In genomic region chr20:2663887-2664719, GRCh38 we compare ENCODE assay signal across 1 cellular context.
TF ChIP-seq lines count a peak whose summit lies in the region.

Gene IDH3B, minus strand, starts transcription at chr20:2664216. Its CDS starts 28 bp downstream, at chr20:2664188.

TF ChIP-seq in HepG2, 621 proteins besides CTCF, POLR2A, EP300 and RAD21 (continued from another document and continues in another):
- TF ChIP-seq USF2 (IDR thresholded peaks at IDR 0.05; ENCODE audit: low read depth, low read length) (no peak), USF2 (CRISPR knock-in tag; IDR thresholded peaks at IDR 0.05; ENCODE audit: borderline replicate concordance) (no peak), ZNF235 (CRISPR knock-in tag; IDR thresholded peaks at IDR 0.05; ENCODE audit: borderline replicate concordance) (no peak; the same call in 1 of the 2 replicates), KAT7 (CRISPR knock-in tag; IDR thresholded peaks at IDR 0.05; ENCODE audit: borderline replicate concordance) (peak; percentile 98; the same call in 1 of the 2 replicates), PTBP1 (IDR thresholded peaks at IDR 0.05; ENCODE audit: low read depth, low read length, poor library complexity, severe bottlenecking) (peak; percentile 93), FOSL2 (CRISPR knock-in tag; IDR thresholded peaks at IDR 0.05) (peak; percentile 70; the same call in 1 of the 2 replicates), SUZ12 (IDR thresholded peaks at IDR 0.05; ENCODE audit: low read depth, low read length) (no peak), ZSCAN30 (CRISPR knock-in tag; IDR thresholded peaks at IDR 0.05) (peak; percentile 33; the same call in 1 of the 2 replicates), CCAR2 (optimal IDR thresholded peaks at IDR 0.05; ENCODE audit: low read depth, low read length) (peak; percentile 44), ZNF414 (CRISPR knock-in tag; IDR thresholded peaks at IDR 0.05) (peak; percentile 23; the same call in 1 of the 2 replicates), TRIM22 (IDR thresholded peaks at IDR 0.05) (no peak), NR2F2 (IDR thresholded peaks at IDR 0.05; ENCODE audit: borderline replicate concordance, low read depth) (peak; percentile 9; the same call in 1 of the 2 replicates), REPIN1 (CRISPR knock-in tag; IDR thresholded peaks at IDR 0.05; ENCODE audit: borderline replicate concordance, low read depth) (peak; percentile 96), SMARCC2 (IDR thresholded peaks at IDR 0.05) (no peak), GATAD1 (CRISPR knock-in tag; IDR thresholded peaks at IDR 0.05) (peak; percentile 100), JUND (CRISPR knock-in tag; IDR thresholded peaks at IDR 0.05) (peak; percentile 69; the same call in 1 of the 2 replicates), GTF3A (CRISPR knock-in tag; conservative IDR thresholded peaks at IDR 0.05) (peak; percentile 75; the same call in 1 of the 2 replicates), ZNF549 (CRISPR knock-in tag; IDR thresholded peaks at IDR 0.05) (no peak), ZBTB38 (CRISPR knock-in tag; IDR thresholded peaks at IDR 0.05) (peak; percentile 98), AGO2 (optimal IDR thresholded peaks at IDR 0.05; ENCODE audit: low read depth, low read length) (peak; percentile 61), TEAD2 (CRISPR knock-in tag; IDR thresholded peaks at IDR 0.05) (0 out of 2 replicates have a peak, but pooled peaks have one; percentile 34), TBL1XR1 (IDR thresholded peaks at IDR 0.05; ENCODE audit: borderline replicate concordance, low read length, partially characterized antibody) (peak; percentile 85), ZFP36L1 (CRISPR knock-in tag; IDR thresholded peaks at IDR 0.05) (peak; percentile 69; the same call in 1 of the 2 replicates), U2AF2 (IDR thresholded peaks at IDR 0.05; ENCODE audit: low read depth, low read length) (no peak), NCOA1 (CRISPR knock-in tag; IDR thresholded peaks at IDR 0.05) (no peak), ZNF333 (CRISPR knock-in tag; IDR thresholded peaks at IDR 0.05; ENCODE audit: borderline replicate concordance) (no peak), IKZF1 (IDR thresholded peaks at IDR 0.05) (no peak), ZNF543 (CRISPR knock-in tag; IDR thresholded peaks at IDR 0.05) (no peak; the same call in 1 of the 2 replicates), HNRNPL (IDR thresholded peaks at IDR 0.05; ENCODE audit: low read depth, low read length) (0 out of 2 replicates have a peak, but pooled peaks have one; percentile 38), PHF20 (CRISPR knock-in tag; IDR thresholded peaks at IDR 0.05) (peak; percentile 100), PBX2 (CRISPR knock-in tag; IDR thresholded peaks at IDR 0.05) (0 out of 2 replicates have a peak, but pooled peaks have one; percentile 29), GMEB2 (CRISPR knock-in tag; IDR thresholded peaks at IDR 0.05; ENCODE audit: low read depth) (peak; percentile 63; the same call in 1 of the 2 replicates), GFI1 (CRISPR knock-in tag; IDR thresholded peaks at IDR 0.05; ENCODE audit: borderline replicate concordance) (peak; percentile 69)
- TF ChIP-seq, protein P1, sequence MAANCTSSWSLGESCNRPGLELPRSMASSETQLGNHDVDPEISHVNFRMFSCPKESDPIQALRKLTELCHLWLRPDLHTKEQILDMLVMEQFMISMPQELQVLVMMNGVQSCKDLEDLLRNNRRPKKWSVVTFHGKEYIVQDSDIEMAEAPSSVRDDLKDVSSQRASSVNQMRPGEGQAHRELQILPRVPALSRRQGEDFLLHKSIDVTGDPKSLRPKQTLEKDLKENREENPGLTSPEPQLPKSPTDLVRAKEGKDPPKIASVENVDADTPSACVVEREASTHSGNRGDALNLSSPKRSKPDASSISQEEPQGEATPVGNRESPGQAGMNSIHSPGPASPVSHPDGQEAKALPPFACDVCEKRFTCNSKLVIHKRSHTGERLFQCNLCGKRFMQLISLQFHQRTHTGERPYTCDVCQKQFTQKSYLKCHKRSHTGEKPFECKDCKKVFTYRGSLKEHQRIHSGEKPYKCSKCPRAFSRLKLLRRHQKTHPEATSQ (CRISPR knock-in tag; IDR thresholded peaks at IDR 0.05; ENCODE audit: borderline replicate concordance): peak; percentile 82; the same call in 1 of the 2 replicates
- TF ChIP-seq, protein P2, sequence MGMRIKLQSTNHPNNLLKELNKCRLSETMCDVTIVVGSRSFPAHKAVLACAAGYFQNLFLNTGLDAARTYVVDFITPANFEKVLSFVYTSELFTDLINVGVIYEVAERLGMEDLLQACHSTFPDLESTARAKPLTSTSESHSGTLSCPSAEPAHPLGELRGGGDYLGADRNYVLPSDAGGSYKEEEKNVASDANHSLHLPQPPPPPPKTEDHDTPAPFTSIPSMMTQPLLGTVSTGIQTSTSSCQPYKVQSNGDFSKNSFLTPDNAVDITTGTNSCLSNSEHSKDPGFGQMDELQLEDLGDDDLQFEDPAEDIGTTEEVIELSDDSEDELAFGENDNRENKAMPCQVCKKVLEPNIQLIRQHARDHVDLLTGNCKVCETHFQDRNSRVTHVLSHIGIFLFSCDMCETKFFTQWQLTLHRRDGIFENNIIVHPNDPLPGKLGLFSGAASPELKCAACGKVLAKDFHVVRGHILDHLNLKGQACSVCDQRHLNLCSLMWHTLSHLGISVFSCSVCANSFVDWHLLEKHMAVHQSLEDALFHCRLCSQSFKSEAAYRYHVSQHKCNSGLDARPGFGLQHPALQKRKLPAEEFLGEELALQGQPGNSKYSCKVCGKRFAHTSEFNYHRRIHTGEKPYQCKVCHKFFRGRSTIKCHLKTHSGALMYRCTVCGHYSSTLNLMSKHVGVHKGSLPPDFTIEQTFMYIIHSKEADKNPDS (CRISPR knock-in tag; IDR thresholded peaks at IDR 0.05): no peak
- TF ChIP-seq, protein P3, sequence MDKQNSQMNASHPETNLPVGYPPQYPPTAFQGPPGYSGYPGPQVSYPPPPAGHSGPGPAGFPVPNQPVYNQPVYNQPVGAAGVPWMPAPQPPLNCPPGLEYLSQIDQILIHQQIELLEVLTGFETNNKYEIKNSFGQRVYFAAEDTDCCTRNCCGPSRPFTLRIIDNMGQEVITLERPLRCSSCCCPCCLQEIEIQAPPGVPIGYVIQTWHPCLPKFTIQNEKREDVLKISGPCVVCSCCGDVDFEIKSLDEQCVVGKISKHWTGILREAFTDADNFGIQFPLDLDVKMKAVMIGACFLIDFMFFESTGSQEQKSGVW (CRISPR knock-in tag; IDR thresholded peaks at IDR 0.05; ENCODE audit: borderline replicate concordance): no peak
- TF ChIP-seq, protein P4, sequence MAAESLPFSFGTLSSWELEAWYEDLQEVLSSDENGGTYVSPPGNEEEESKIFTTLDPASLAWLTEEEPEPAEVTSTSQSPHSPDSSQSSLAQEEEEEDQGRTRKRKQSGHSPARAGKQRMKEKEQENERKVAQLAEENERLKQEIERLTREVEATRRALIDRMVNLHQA (CRISPR knock-in tag; IDR thresholded peaks at IDR 0.05): 0 out of 2 replicates have a peak, but pooled peaks have one; percentile 81
- TF ChIP-seq, protein P5, sequence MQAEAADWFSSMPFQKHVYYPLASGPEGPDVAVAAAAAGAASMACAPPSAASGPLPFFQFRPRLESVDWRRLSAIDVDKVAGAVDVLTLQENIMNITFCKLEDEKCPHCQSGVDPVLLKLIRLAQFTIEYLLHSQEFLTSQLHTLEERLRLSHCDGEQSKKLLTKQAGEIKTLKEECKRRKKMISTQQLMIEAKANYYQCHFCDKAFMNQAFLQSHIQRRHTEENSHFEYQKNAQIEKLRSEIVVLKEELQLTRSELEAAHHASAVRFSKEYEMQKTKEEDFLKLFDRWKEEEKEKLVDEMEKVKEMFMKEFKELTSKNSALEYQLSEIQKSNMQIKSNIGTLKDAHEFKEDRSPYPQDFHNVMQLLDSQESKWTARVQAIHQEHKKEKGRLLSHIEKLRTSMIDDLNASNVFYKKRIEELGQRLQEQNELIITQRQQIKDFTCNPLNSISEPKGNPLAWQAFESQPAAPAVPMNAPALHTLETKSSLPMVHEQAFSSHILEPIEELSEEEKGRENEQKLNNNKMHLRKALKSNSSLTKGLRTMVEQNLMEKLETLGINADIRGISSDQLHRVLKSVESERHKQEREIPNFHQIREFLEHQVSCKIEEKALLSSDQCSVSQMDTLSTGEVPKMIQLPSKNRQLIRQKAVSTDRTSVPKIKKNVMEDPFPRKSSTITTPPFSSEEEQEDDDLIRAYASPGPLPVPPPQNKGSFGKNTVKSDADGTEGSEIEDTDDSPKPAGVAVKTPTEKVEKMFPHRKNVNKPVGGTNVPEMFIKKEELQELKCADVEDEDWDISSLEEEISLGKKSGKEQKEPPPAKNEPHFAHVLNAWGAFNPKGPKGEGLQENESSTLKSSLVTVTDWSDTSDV (CRISPR knock-in tag; IDR thresholded peaks at IDR 0.05): peak; percentile 85; the same call in 1 of the 2 replicates
- TF ChIP-seq, protein P6, sequence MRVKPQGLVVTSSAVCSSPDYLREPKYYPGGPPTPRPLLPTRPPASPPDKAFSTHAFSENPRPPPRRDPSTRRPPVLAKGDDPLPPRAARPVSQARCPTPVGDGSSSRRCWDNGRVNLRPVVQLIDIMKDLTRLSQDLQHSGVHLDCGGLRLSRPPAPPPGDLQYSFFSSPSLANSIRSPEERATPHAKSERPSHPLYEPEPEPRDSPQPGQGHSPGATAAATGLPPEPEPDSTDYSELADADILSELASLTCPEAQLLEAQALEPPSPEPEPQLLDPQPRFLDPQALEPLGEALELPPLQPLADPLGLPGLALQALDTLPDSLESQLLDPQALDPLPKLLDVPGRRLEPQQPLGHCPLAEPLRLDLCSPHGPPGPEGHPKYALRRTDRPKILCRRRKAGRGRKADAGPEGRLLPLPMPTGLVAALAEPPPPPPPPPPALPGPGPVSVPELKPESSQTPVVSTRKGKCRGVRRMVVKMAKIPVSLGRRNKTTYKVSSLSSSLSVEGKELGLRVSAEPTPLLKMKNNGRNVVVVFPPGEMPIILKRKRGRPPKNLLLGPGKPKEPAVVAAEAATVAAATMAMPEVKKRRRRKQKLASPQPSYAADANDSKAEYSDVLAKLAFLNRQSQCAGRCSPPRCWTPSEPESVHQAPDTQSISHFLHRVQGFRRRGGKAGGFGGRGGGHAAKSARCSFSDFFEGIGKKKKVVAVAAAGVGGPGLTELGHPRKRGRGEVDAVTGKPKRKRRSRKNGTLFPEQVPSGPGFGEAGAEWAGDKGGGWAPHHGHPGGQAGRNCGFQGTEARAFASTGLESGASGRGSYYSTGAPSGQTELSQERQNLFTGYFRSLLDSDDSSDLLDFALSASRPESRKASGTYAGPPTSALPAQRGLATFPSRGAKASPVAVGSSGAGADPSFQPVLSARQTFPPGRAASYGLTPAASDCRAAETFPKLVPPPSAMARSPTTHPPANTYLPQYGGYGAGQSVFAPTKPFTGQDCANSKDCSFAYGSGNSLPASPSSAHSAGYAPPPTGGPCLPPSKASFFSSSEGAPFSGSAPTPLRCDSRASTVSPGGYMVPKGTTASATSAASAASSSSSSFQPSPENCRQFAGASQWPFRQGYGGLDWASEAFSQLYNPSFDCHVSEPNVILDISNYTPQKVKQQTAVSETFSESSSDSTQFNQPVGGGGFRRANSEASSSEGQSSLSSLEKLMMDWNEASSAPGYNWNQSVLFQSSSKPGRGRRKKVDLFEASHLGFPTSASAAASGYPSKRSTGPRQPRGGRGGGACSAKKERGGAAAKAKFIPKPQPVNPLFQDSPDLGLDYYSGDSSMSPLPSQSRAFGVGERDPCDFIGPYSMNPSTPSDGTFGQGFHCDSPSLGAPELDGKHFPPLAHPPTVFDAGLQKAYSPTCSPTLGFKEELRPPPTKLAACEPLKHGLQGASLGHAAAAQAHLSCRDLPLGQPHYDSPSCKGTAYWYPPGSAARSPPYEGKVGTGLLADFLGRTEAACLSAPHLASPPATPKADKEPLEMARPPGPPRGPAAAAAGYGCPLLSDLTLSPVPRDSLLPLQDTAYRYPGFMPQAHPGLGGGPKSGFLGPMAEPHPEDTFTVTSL (CRISPR knock-in tag; IDR thresholded peaks at IDR 0.05; ENCODE audit: borderline replicate concordance): 0 out of 2 replicates have a peak, but pooled peaks have one; percentile 18
